1 cellular context compared by ENCODE assay signal in genomic region chr15:73028030-73028429, GRCh38.
TF ChIP-seq lines count a peak whose summit lies in the region.

No MANE protein-coding gene starts in this region.

TF ChIP-seq in GM23338, 12 proteins besides CTCF, POLR2A, EP300 and RAD21 (continued from another document):
- no peak for TF ChIP-seq ZNF462 (CRISPR knock-in tag; IDR thresholded peaks at IDR 0.05)
- no peak for TF ChIP-seq EZH2 (IDR thresholded peaks at IDR 0.05; ENCODE audit: low read depth, unreplicated experiment)
- TF ChIP-seq, protein P1, sequence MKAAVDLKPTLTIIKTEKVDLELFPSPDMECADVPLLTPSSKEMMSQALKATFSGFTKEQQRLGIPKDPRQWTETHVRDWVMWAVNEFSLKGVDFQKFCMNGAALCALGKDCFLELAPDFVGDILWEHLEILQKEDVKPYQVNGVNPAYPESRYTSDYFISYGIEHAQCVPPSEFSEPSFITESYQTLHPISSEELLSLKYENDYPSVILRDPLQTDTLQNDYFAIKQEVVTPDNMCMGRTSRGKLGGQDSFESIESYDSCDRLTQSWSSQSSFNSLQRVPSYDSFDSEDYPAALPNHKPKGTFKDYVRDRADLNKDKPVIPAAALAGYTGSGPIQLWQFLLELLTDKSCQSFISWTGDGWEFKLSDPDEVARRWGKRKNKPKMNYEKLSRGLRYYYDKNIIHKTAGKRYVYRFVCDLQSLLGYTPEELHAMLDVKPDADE (IDR thresholded peaks at IDR 0.05), result no peak
- no peak for TF ChIP-seq ZNF114 (CRISPR knock-in tag; IDR thresholded peaks at IDR 0.05)
- TF ChIP-seq POLR2AphosphoS5 (IDR thresholded peaks at IDR 0.05; ENCODE audit: low read depth), result no peak
- TF ChIP-seq STAT1 (IDR thresholded peaks at IDR 0.05; ENCODE audit: unreplicated experiment), result no peak
